ENCODE assay signal across 8 cellular contexts in genomic region chr11:34585870-34586654, GRCh38. TPM values are rescaled to one million over a fixed set of nuclear protein-coding genes. Genes with fewer than 3 reads are reported as not detected.
DNase-seq lines count a peak whose midpoint lies in the region; ATAC-seq and TF ChIP-seq lines count a peak whose summit lies in the region.

No MANE protein-coding gene starts in this region.

- no peak for DNase-seq in activated CD8-positive, alpha-beta T cell treated with anti-CD3 and anti-CD28 coated beads for 36 hours
- DNase-seq in activated CD8-positive, alpha-beta T cell treated with anti-CD3 and anti-CD28 coated beads, Interleukin-2, amount 10 ng/mL, durations not matched to agents 7 days and 5 days, result no peak
- peak; percentile 12 for DNase-seq in NCI-H128 (lab: John Stamatoyannopoulos, UW; ENCODE audit: unreplicated experiment)
- DNase-seq in adipocyte (ENCODE audit: low read depth), result peak; percentile 83
- no peak for DNase-seq in heart left ventricle
- DNase-seq in skeletal muscle cell (ENCODE audit: low read depth), result peak; percentile 20
- no peak for DNase-seq in activated naive CD4-positive, alpha-beta T cell treated with anti-CD3 and anti-CD28 coated beads, Interleukin-2, amount 50 U/mL, for 72 hours (ENCODE audit: low spot score in 2 of 2)

- POLR2A ChIA-PET in activated CD8-positive, alpha-beta T cell treated with anti-CD3 and anti-CD28 coated beads for 36 hours (lab: Charles Lee), result no interaction called here
- POLR2A ChIA-PET in activated CD8-positive, alpha-beta T cell treated with anti-CD3 and anti-CD28 coated beads, Interleukin-2, amount 10 ng/mL, durations not matched to agents 7 days and 5 days (lab: Charles Lee), result no interaction called here

- H3K9me3 ChIP-seq in adipocyte (ENCODE audit: control insufficient read depth, low read length) (no peaks in the 10 kb centered on the region), heart left ventricle (no peaks in the 10 kb centered on the region)

- H3K4me1 ChIP-seq in adipocyte (ENCODE audit: control insufficient read depth, insufficient read depth, low read length) (peaks cover 8% of the 10 kb centered on the region), heart left ventricle (peaks cover 0 to 8% (median 0%) of the 10 kb centered on the region in 12 donors)

- intact Hi-C loops in activated CD8-positive, alpha-beta T cell treated with anti-CD3 and anti-CD28 coated beads for 36 hours (cut with micrococcal nuclease), result loop anchor here (2.0 to 5.0 kb wide), 2 partner anchors 305 to 806 kb away; no protein-coding TSS in a partner anchor
- intact Hi-C loops in heart left ventricle (cut with DNase I), result loop anchor here (1.0 to 5.0 kb wide), 4 partner anchors 304 to 807 kb away; no protein-coding TSS in a partner anchor

- H3K36me3 Mint-ChIP-seq in activated CD8-positive, alpha-beta T cell treated with anti-CD3 and anti-CD28 coated beads for 36 hours (ENCODE audit: low read depth), result no peaks in the 10 kb centered on the region
- no peaks in the 10 kb centered on the region for H3K36me3 Mint-ChIP-seq in activated CD8-positive, alpha-beta T cell treated with anti-CD3 and anti-CD28 coated beads, Interleukin-2, amount 10 ng/mL, durations not matched to agents 7 days and 5 days (ENCODE audit: low read depth)
- no peaks in the 10 kb centered on the region for H3K36me3 Mint-ChIP-seq in activated naive CD4-positive, alpha-beta T cell treated with anti-CD3 and anti-CD28 coated beads, Interleukin-2, amount 50 U/mL, for 72 hours

- peaks cover 43% of the 10 kb centered on the region for H3K27me3 Mint-ChIP-seq in activated CD8-positive, alpha-beta T cell treated with anti-CD3 and anti-CD28 coated beads for 36 hours
- peaks cover 41% of the 10 kb centered on the region for H3K27me3 Mint-ChIP-seq in activated CD8-positive, alpha-beta T cell treated with anti-CD3 and anti-CD28 coated beads, Interleukin-2, amount 10 ng/mL, durations not matched to agents 7 days and 5 days (ENCODE audit: low read depth)

- H3K27ac Mint-ChIP-seq in activated CD8-positive, alpha-beta T cell treated with anti-CD3 and anti-CD28 coated beads for 36 hours, result no peak overlapping the region
- no peak overlapping the region for H3K27ac Mint-ChIP-seq in activated CD8-positive, alpha-beta T cell treated with anti-CD3 and anti-CD28 coated beads, Interleukin-2, amount 10 ng/mL, durations not matched to agents 7 days and 5 days
- no peak overlapping the region for H3K27ac Mint-ChIP-seq in activated naive CD4-positive, alpha-beta T cell treated with anti-CD3 and anti-CD28 coated beads, Interleukin-2, amount 50 U/mL, for 72 hours

- H3K4me3 ChIP-seq in adipocyte (ENCODE audit: low read length) (peak overlapping the region; percentile 35), heart left ventricle (peak overlapping the region in 4 of 12 donors; percentile 12 to 44 (median 18)), skeletal muscle cell (ENCODE audit: low read depth, low read length) (peak overlapping the region; percentile 21)

- no peaks in the 10 kb centered on the region for H3K9me3 Mint-ChIP-seq in activated CD8-positive, alpha-beta T cell treated with anti-CD3 and anti-CD28 coated beads for 36 hours
- H3K9me3 Mint-ChIP-seq in activated CD8-positive, alpha-beta T cell treated with anti-CD3 and anti-CD28 coated beads, Interleukin-2, amount 10 ng/mL, durations not matched to agents 7 days and 5 days (ENCODE audit: insufficient read depth), result no peaks in the 10 kb centered on the region
- H3K9me3 Mint-ChIP-seq in activated naive CD4-positive, alpha-beta T cell treated with anti-CD3 and anti-CD28 coated beads, Interleukin-2, amount 50 U/mL, for 72 hours, result no peaks in the 10 kb centered on the region

- TF ChIP-seq POLR2A in heart left ventricle (IDR thresholded peaks at IDR 0.05), result no peak

- 6 to 8% (median 7%) methylated on average over 7 of the region's 7 CpGs for WGBS in heart left ventricle, 4 donors

- H3K4me1 Mint-ChIP-seq in activated CD8-positive, alpha-beta T cell treated with anti-CD3 and anti-CD28 coated beads for 36 hours (ENCODE audit: low read depth), result no peaks in the 10 kb centered on the region
- no peaks in the 10 kb centered on the region for H3K4me1 Mint-ChIP-seq in activated CD8-positive, alpha-beta T cell treated with anti-CD3 and anti-CD28 coated beads, Interleukin-2, amount 10 ng/mL, durations not matched to agents 7 days and 5 days (ENCODE audit: low read depth)

- H3K36me3 ChIP-seq in adipocyte (ENCODE audit: control insufficient read depth, insufficient read depth, low read length, severe bottlenecking) (no peaks in the 10 kb centered on the region), heart left ventricle (no peaks in the 10 kb centered on the region)

- H3K27ac ChIP-seq in heart left ventricle, result no peak overlapping the region

- peak; percentile 64 for TF ChIP-seq CTCF in activated CD8-positive, alpha-beta T cell treated with anti-CD3 and anti-CD28 coated beads for 36 hours (IDR thresholded peaks at IDR 0.05)
- TF ChIP-seq CTCF in heart left ventricle (IDR thresholded peaks at IDR 0.05), result peak; percentile 42 to 79 (median 66)

- H3K27me3 ChIP-seq in adipocyte (replicated peaks; ENCODE audit: control insufficient read depth, insufficient read depth, low read length), result peaks cover 13% of the 10 kb centered on the region
- H3K27me3 ChIP-seq in heart left ventricle, result peaks cover 0 to 3% (median 0%) of the 10 kb centered on the region in 9 donors

- no peak for ATAC-seq in activated CD8-positive, alpha-beta T cell treated with anti-CD3 and anti-CD28 coated beads for 36 hours
- ATAC-seq in activated CD8-positive, alpha-beta T cell treated with anti-CD3 and anti-CD28 coated beads, Interleukin-2, amount 10 ng/mL, durations not matched to agents 7 days and 5 days, result no peak
- ATAC-seq in HG02588 (IDR thresholded peaks at IDR 0.05; ENCODE audit: unreplicated experiment) (peak; percentile 69), heart left ventricle (peak in 2 of 4 donors; percentile 35 to 56)
- no peak for ATAC-seq in activated naive CD4-positive, alpha-beta T cell treated with anti-CD3 and anti-CD28 coated beads, Interleukin-2, amount 50 U/mL, for 72 hours

- H3K9ac ChIP-seq in adipocyte (ENCODE audit: low read length), result peak overlapping the region; percentile 25

- CTCF ChIA-PET in activated CD8-positive, alpha-beta T cell treated with anti-CD3 and anti-CD28 coated beads for 36 hours (lab: Charles Lee), result interaction anchor here (0.7 to 3.3 kb wide), 40 partner anchors 9 to 826 kb away, joined by 3 to 35 read pairs (median 4); partner anchors contain the start of genes APIP and ELF5
- CTCF ChIA-PET in activated CD8-positive, alpha-beta T cell treated with anti-CD3 and anti-CD28 coated beads, Interleukin-2, amount 10 ng/mL, durations not matched to agents 7 days and 5 days (lab: Charles Lee), result interaction anchor here (0.7 to 5.1 kb wide), 21 partner anchors 9 to 818 kb away, joined by 3 to 30 read pairs (median 4); partner anchors contain the start of gene EHF

- no peak overlapping the region for H3K4me3 Mint-ChIP-seq in activated CD8-positive, alpha-beta T cell treated with anti-CD3 and anti-CD28 coated beads for 36 hours
- H3K4me3 Mint-ChIP-seq in activated CD8-positive, alpha-beta T cell treated with anti-CD3 and anti-CD28 coated beads, Interleukin-2, amount 10 ng/mL, durations not matched to agents 7 days and 5 days, result no peak overlapping the region

RNA-seq across cellular contexts. Expression of gene EHF, which starts 34.8 kb away (rescaled TPM):
- total RNA-seq in activated CD8-positive, alpha-beta T cell treated with anti-CD3 and anti-CD28 coated beads for 36 hours, result not detected
- total RNA-seq in activated CD8-positive, alpha-beta T cell treated with anti-CD3 and anti-CD28 coated beads, Interleukin-2, amount 10 ng/mL, durations not matched to agents 7 days and 5 days, result not detected
- total RNA-seq in heart left ventricle, result 1 to 10 TPM in 2 of 9 donors, under 1 TPM in 7; 0.19 to 1.9 (median 0.71) TPM
- polyA plus RNA-seq in heart left ventricle, result under 1 TPM; 0.26 to 0.50 TPM
- not detected for total RNA-seq in activated naive CD4-positive, alpha-beta T cell treated with anti-CD3 and anti-CD28 coated beads, Interleukin-2, amount 50 U/mL, for 72 hours

Comparison
In these comparisons a context has a peak if more than half of its experiments do, and no peak if none do; other contexts are left out.
1. DNase-seq: peak in NCI-H128 (single experiment), adipocyte (single experiment) and skeletal muscle cell (single experiment); none in activated CD8-positive, alpha-beta T cell treated with anti-CD3 and anti-CD28 coated beads for 36 hours (single experiment), activated CD8-positive, alpha-beta T cell treated with anti-CD3 and anti-CD28 coated beads, Interleukin-2, amount 10 ng/mL, durations not matched to agents 7 days and 5 days (single experiment), heart left ventricle (0 of 5) and activated naive CD4-positive, alpha-beta T cell treated with anti-CD3 and anti-CD28 coated beads, Interleukin-2, amount 50 U/mL, for 72 hours (0 of 2).